Comparison of ENCODE assay signal across 5 cellular contexts in genomic region chr11:49373866-49374265, GRCh38.
A peak's percentile ranks its signal among the peaks of the same experiment; 100 is the strongest.
DNase-seq lines count a peak whose midpoint lies in the region; FAIRE-seq and TF ChIP-seq lines count a peak whose summit lies in the region.
"Not testable (repeated sequence)": the region's sequence is repeated elsewhere in the genome, so short reads cannot be mapped to it uniquely, and the experiment has no call there.

No MANE protein-coding gene starts in this region.

- not testable (repeated sequence) for H3K27me3 ChIP-seq in mesendoderm (ENCODE audit: insufficient read depth, low read length, poor library complexity)

- not testable (repeated sequence) for H3K36me3 ChIP-seq in mesendoderm (ENCODE audit: control insufficient read depth, insufficient read depth, low read length)

- DNase-seq in HFFc6 (peak; percentile 4), astrocyte of the hippocampus (ENCODE audit: low read depth, low spot score) (peak; percentile 0), epithelial cell of esophagus (ENCODE audit: low read depth) (peak; percentile 52), mesendoderm (peak; percentile 1)

- H2BK15ac ChIP-seq in mesendoderm (replicated peaks; ENCODE audit: low read depth), result not testable (repeated sequence)

- H3K4ac ChIP-seq in mesendoderm (ENCODE audit: low read depth, low read length), result not testable (repeated sequence)

- H3K4me1 ChIP-seq in mesendoderm (ENCODE audit: control insufficient read depth, low read depth, low read length), result not testable (repeated sequence)

- H3K4me2 ChIP-seq in mesendoderm (ENCODE audit: low read length), result not testable (repeated sequence)

- H3K27ac Mint-ChIP-seq in HFFc6, result not testable (repeated sequence)

- not testable (repeated sequence) for H3K36me3 Mint-ChIP-seq in HFFc6 (ENCODE audit: low read depth)

- not testable (repeated sequence) for TF ChIP-seq CTCF in HFFc6 (IDR thresholded peaks at IDR 0.05); epithelial cell of esophagus (IDR thresholded peaks at IDR 0.05; ENCODE audit: insufficient read depth, low read depth, low read length, missing control alignments)

- no CpG with 5 or more reads among the region's 5 CpGs for WGBS in mesendoderm (ENCODE audit: extremely low coverage, insufficient coverage, low lambda C conversion rate)

- not testable (repeated sequence) for H4K8ac ChIP-seq in mesendoderm (ENCODE audit: low read depth, low read length)

- not testable (repeated sequence) for H3K27ac ChIP-seq in mesendoderm (ENCODE audit: low read depth, low read length)

- not testable (repeated sequence) for H3K27me3 Mint-ChIP-seq in HFFc6 (ENCODE audit: insufficient read depth)

- H3K4me1 Mint-ChIP-seq in HFFc6 (ENCODE audit: low read depth), result not testable (repeated sequence)

- H3K56ac ChIP-seq in mesendoderm (ENCODE audit: low read length), result not testable (repeated sequence)

- H3K23ac ChIP-seq in mesendoderm (ENCODE audit: low read length), result not testable (repeated sequence)

- H3K9me3 Mint-ChIP-seq in HFFc6, result peaks cover 19% of the 10 kb centered on the region

- H2BK5ac ChIP-seq in mesendoderm (ENCODE audit: low read length), result not testable (repeated sequence)

- not testable (repeated sequence) for H2BK120ac ChIP-seq in mesendoderm (ENCODE audit: low read depth, low read length)

- not testable (repeated sequence) for H3K79me1 ChIP-seq in mesendoderm (ENCODE audit: low read length)

- H3K4me3 ChIP-seq in epithelial cell of esophagus (ENCODE audit: low read length); mesendoderm (ENCODE audit: low read length): not testable (repeated sequence)

- not testable (repeated sequence) for H3K18ac ChIP-seq in mesendoderm (ENCODE audit: low read length)

- not testable (repeated sequence) for H4K5ac ChIP-seq in mesendoderm (ENCODE audit: low read length)

- H3K9ac ChIP-seq in mesendoderm (ENCODE audit: low read length), result not testable (repeated sequence)

- peak; percentile 75 for FAIRE-seq in colon (lab: Jason Lieb, UNC)

- H3K79me2 ChIP-seq in mesendoderm (ENCODE audit: control insufficient read depth, insufficient read depth, low read length), result not testable (repeated sequence)

- not testable (repeated sequence) for H2AK5ac ChIP-seq in mesendoderm (ENCODE audit: low read length)

- H3K4me3 Mint-ChIP-seq in HFFc6, result not testable (repeated sequence)

Comparison
In these comparisons a context has a peak if more than half of its experiments do, and no peak if none do; other contexts are left out.
1. DNase-seq: peak in every context shown above with its lines; median percentile 52 in epithelial cell of esophagus; 4 in HFFc6; 1 in mesendoderm; 0 in astrocyte of the hippocampus.